16 cellular contexts compared by ENCODE assay signal in the genomic region with DNA sequence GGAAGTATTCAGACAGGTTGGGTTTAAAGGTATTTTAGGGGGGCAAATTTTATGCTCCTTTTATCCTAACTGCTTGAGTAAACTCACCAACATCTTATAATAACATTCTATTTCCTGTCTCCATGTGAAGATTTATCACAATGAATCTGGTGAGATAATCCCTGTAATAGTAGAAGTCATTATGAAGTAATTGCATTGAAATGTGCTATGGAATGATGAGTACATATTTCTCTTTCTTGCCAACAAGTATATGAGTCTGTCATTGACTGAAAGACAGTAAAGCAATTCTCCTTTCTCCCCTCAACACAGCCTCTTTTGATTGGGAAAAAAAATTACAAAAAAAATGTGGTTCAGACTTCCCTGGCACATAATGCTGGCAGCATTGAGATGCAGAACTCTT.
DNase-seq lines count a peak whose midpoint lies in the region; ATAC-seq and TF ChIP-seq lines count a peak whose summit lies in the region.
"Had no signal": no experiment of that assay in that cellular context is flagged by ENCODE, and none has a peak within 500 bp of the region (broad histone marks: within the 10 kb centered on the region; RNA-seq: fewer than 3 reads in every experiment).

No MANE protein-coding gene starts in this region.

- peak overlapping the region; percentile 26 for H2AFZ ChIP-seq in mammary epithelial cell (ENCODE audit: low read depth, low read length)

- H3K4me2 ChIP-seq in mammary epithelial cell (ENCODE audit: insufficient read depth, low read depth, low read length), result peak overlapping the region; percentile 47
- H3K4me2 ChIP-seq: BLaER1 had no signal

- no peaks in the 10 kb centered on the region for H3K9me3 ChIP-seq in mammary epithelial cell (replicated peaks; ENCODE audit: insufficient read depth, low read length)
- H3K9me3 ChIP-seq: BLaER1, neutrophil, upper lobe of left lung had no signal

- CTCF ChIA-PET in mammary epithelial cell (lab: Charles Lee; ENCODE audit: low non-redundant PET), result no interaction called here

- TF ChIP-seq CTCF in mammary epithelial cell (conservative IDR thresholded peaks at IDR 0.05 in 1 of 2, IDR thresholded peaks at IDR 0.05 in 1 of 2; ENCODE audit: extremely low read depth in 1 of 2, insufficient read depth in 1 of 2, low read depth in 1 of 2, low read length in 2 of 2), result no peak

- intact Hi-C loops in mammary epithelial cell (cut with micrococcal nuclease), result loop anchor here (1.0 to 2.0 kb wide), 2 partner anchors 101 to 457 kb away; no protein-coding TSS in a partner anchor
- intact Hi-C loops in left cardiac atrium (cut with DNase I), result no loop called here

- H3K4me1 ChIP-seq in mammary epithelial cell (ENCODE audit: insufficient read depth, low read length), result peaks cover 35% of the 10 kb centered on the region
- H3K4me1 ChIP-seq: upper lobe of left lung had no signal

- BruUV-seq in mammary epithelial cell (replicated peaks; lab: Mats Ljungman, UMichigan), result no TSS peak

- H3K27ac ChIP-seq in mammary epithelial cell (ENCODE audit: insufficient read depth, low read depth, low read length), result peak overlapping the region; percentile 86
- H3K27ac ChIP-seq: BLaER1, coronary artery, neutrophil, upper lobe of left lung had no signal

- H3K79me2 ChIP-seq in mammary epithelial cell (ENCODE audit: insufficient read depth, low read length), result no peaks in the 10 kb centered on the region

- no peaks in the 10 kb centered on the region for H3K27me3 ChIP-seq in mammary epithelial cell (ENCODE audit: insufficient read depth, low read length)
- H3K27me3 ChIP-seq: BLaER1, neutrophil, upper lobe of left lung had no signal

- ATAC-seq in left cardiac atrium (no peak), left lobe of liver (no peak), HG02852 (IDR thresholded peaks at IDR 0.05; ENCODE audit: unreplicated experiment) (no peak)
- ATAC-seq: activated CD8-positive, alpha-beta T cell treated with anti-CD3 and anti-CD28 coated beads for 36 hours; K562 had no signal

- no peaks in the 10 kb centered on the region for H3K36me3 ChIP-seq in mammary epithelial cell (ENCODE audit: insufficient read depth, low read length)
- H3K36me3 ChIP-seq: BLaER1, neutrophil, upper lobe of left lung had no signal

- no peak overlapping the region for H3K4me3 ChIP-seq in mammary epithelial cell (replicated peaks in 1 of 3; ENCODE audit: insufficient read depth in 1 of 3, low read depth in 2 of 3, low read length in 3 of 3)
- H3K4me3 ChIP-seq: BLaER1, coronary artery, K562, upper lobe of left lung had no signal

- H3K9ac ChIP-seq in mammary epithelial cell (ENCODE audit: insufficient read depth, low read length), result peak overlapping the region; percentile 53
- H3K9ac ChIP-seq: BLaER1 had no signal

- DNase-seq in AG08395 (ENCODE audit: low spot score) (peak; percentile 63), M059J (ENCODE audit: low read depth) (peak; percentile 86), mammary epithelial cell (peak; percentile 82), kidney glomerular epithelial cell (lab: John Stamatoyannopoulos, UW) (peak; percentile 87), left cardiac atrium (no peak), cerebellum (ENCODE audit: low spot score) (no peak), left lobe of liver (ENCODE audit: low spot score) (no peak)
- DNase-seq: activated CD8-positive, alpha-beta T cell treated with anti-CD3 and anti-CD28 coated beads for 36 hours; NCI-H2029 treated with DMSO at 0.1 percent for 48 hours; stimulated activated CD4-positive, alpha-beta T cell treated with anti-CD3 and anti-CD28 coated beads, Interleukin-15, amount 100 ng/mL, for 24 hours; upper lobe of left lung had no signal

- in situ Hi-C loops in mammary epithelial cell (cut with MboI; ENCODE audit: low sequenced_read_pairs in 2 of 2), result no loop called here

- dilution Hi-C loops in mammary epithelial cell (cut with HindIII; ENCODE audit: low sequenced_read_pairs), result no loop called here

- no peaks in the 10 kb centered on the region for H4K20me1 ChIP-seq in mammary epithelial cell (ENCODE audit: insufficient read depth, low read length)
- H4K20me1 ChIP-seq: BLaER1 had no signal

Comparison
In these comparisons a context has a peak if more than half of its experiments do, and no peak if none do; other contexts are left out.
1. DNase-seq: peak in AG08395 (single experiment), M059J (single experiment), mammary epithelial cell (single experiment) and kidney glomerular epithelial cell (single experiment); none in left cardiac atrium (single experiment), cerebellum (single experiment) and left lobe of liver (single experiment).